In genomic region chr1:154406572-154406879, GRCh38 we compare ENCODE assay signal across 1 cellular context.
TF ChIP-seq lines count a peak whose summit lies in the region.

No MANE protein-coding gene starts in this region.

TF ChIP-seq in neural cell, 6 proteins besides CTCF, POLR2A, EP300 and RAD21 (continued from another document):
- TF ChIP-seq REST (IDR thresholded peaks at IDR 0.05; ENCODE audit: borderline replicate concordance), result no peak
